10 cellular contexts compared by ENCODE assay signal in the genomic region with DNA sequence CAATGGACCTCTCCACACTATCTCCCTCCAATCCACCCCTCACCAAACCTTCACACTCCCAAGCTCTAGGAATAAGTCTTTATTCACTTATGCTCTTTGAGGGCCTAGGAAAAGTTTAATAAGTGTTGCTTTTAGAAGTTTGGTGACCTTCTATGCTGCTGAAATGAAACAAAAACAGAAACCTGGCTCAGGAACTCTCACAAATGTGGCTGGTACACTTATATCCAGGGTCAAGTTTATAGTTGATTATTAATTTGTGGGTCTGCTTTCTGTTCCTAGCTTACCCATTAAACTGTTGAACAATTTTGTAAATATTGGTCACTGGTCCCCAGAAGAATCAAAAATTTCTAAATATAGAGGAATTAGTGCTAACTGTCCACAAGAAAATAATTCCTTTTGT. TPM values are rescaled to one million over a fixed set of nuclear protein-coding genes. Genes with fewer than 3 reads are reported as not detected.
DNase-seq lines count a peak whose midpoint lies in the region; ATAC-seq lines count a peak whose summit lies in the region.
"Had no signal": no experiment of that assay in that cellular context is flagged by ENCODE, and none has a peak within 500 bp of the region (broad histone marks: within the 10 kb centered on the region; RNA-seq: fewer than 3 reads in every experiment).

No MANE protein-coding gene starts in this region.

- H3K36me3 Mint-ChIP-seq in activated naive CD4-positive, alpha-beta T cell treated with anti-CD3 and anti-CD28 coated beads, Interleukin-2, amount 50 U/mL, for 24 hours: peaks cover 3% of the 10 kb centered on the region
- H3K36me3 Mint-ChIP-seq in stimulated activated naive CD8-positive, alpha-beta T cell treated with anti-CD3 and anti-CD28 coated beads, Interleukin-15, Interleukin-2, amounts not matched to agents 100 ng/mL and 50 ng/mL, for 24 hours (ENCODE audit: low read depth): no peaks in the 10 kb centered on the region

- peak overlapping the region; percentile 50 for H3K4me3 Mint-ChIP-seq in activated naive CD4-positive, alpha-beta T cell treated with anti-CD3 and anti-CD28 coated beads, Interleukin-2, amount 50 U/mL, for 24 hours
- H3K4me3 Mint-ChIP-seq in stimulated activated naive CD8-positive, alpha-beta T cell treated with anti-CD3 and anti-CD28 coated beads, Interleukin-15, Interleukin-2, amounts not matched to agents 100 ng/mL and 50 ng/mL, for 24 hours: peak overlapping the region; percentile 63

- ATAC-seq in HG02610 (IDR thresholded peaks at IDR 0.05; ENCODE audit: unreplicated experiment) (peak; percentile 59), HG03558 (IDR thresholded peaks at IDR 0.05; ENCODE audit: extremely low read depth, unreplicated experiment) (peak; percentile 88)
- ATAC-seq: psoas muscle had no signal

- H3K4me1 Mint-ChIP-seq in activated naive CD4-positive, alpha-beta T cell treated with anti-CD3 and anti-CD28 coated beads, Interleukin-2, amount 50 U/mL, for 24 hours: peaks cover 86% of the 10 kb centered on the region
- peaks cover 91% of the 10 kb centered on the region for H3K4me1 Mint-ChIP-seq in stimulated activated naive CD8-positive, alpha-beta T cell treated with anti-CD3 and anti-CD28 coated beads, Interleukin-15, Interleukin-2, amounts not matched to agents 100 ng/mL and 50 ng/mL, for 24 hours (ENCODE audit: low read depth)

- peak overlapping the region; percentile 90 for H3K27ac Mint-ChIP-seq in activated naive CD4-positive, alpha-beta T cell treated with anti-CD3 and anti-CD28 coated beads, Interleukin-2, amount 50 U/mL, for 24 hours
- H3K27ac Mint-ChIP-seq in stimulated activated naive CD8-positive, alpha-beta T cell treated with anti-CD3 and anti-CD28 coated beads, Interleukin-15, Interleukin-2, amounts not matched to agents 100 ng/mL and 50 ng/mL, for 24 hours: peak overlapping the region; percentile 93

- DNase-seq in activated naive CD4-positive, alpha-beta T cell treated with Interleukin-2 at 50 U/mL for 16 hours: no peak
- DNase-seq in NCI-H2029 treated with DMSO at 0.1 percent for 48 hours (lab: John Stamatoyannopoulos, UW): no peak
- DNase-seq in DMS79 (lab: John Stamatoyannopoulos, UW): no peak
- no peak for DNase-seq in dermis blood vessel endothelial cell
- DNase-seq: activated CD8-positive, alpha-beta memory T cell treated with anti-CD3 and anti-CD28 coated beads, Interleukin-2, amount 50 U/mL, for 48 hours; psoas muscle had no signal

- no peaks in the 10 kb centered on the region for H3K9me3 Mint-ChIP-seq in activated naive CD4-positive, alpha-beta T cell treated with anti-CD3 and anti-CD28 coated beads, Interleukin-2, amount 50 U/mL, for 24 hours
- H3K9me3 Mint-ChIP-seq in stimulated activated naive CD8-positive, alpha-beta T cell treated with anti-CD3 and anti-CD28 coated beads, Interleukin-15, Interleukin-2, amounts not matched to agents 100 ng/mL and 50 ng/mL, for 24 hours: no peaks in the 10 kb centered on the region

- no peaks in the 10 kb centered on the region for H3K27me3 Mint-ChIP-seq in activated naive CD4-positive, alpha-beta T cell treated with anti-CD3 and anti-CD28 coated beads, Interleukin-2, amount 50 U/mL, for 24 hours
- no peaks in the 10 kb centered on the region for H3K27me3 Mint-ChIP-seq in stimulated activated naive CD8-positive, alpha-beta T cell treated with anti-CD3 and anti-CD28 coated beads, Interleukin-15, Interleukin-2, amounts not matched to agents 100 ng/mL and 50 ng/mL, for 24 hours

RNA-seq across cellular contexts. Expression of a gene that starts 14.2 kb away (rescaled TPM):
- total RNA-seq in dermis blood vessel endothelial cell: 5.6 and 7.6 TPM in 2 replicates
